In the genomic region with DNA sequence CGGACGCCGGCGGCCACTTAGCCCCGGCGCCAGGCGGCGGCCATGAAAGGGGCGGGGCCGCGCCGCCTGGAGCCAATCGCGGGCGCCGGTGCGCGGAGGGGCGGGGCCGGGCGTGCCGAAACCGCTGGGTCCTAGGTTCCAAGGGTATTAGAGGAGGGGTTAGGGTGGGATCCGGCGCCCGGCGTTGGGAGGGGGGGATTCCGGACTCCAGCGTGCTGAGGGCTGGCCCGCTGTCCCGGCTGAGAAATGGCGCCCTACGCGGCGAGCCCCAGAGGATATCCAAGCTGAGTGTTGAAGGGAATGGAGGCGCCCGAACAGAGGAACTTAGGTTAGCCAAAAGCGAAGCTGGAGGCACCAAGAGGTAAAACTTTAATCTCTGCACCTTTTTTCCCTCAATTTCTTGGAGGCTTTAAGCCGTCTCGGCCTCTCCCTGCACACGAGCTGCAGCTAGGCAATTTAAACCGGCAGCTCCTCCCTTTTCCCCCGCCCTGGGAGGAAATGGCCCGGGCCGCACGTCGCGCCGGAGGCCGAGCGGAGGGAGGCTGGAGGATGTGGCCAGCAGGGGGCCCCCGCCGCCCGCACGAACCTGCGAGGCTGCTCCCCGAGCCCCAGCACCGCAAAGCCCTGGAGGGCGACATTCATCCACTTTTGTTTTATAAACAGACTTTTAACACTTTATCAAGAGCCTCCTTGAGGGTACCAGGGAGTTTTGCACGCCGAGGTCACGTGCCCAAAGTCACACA, we compare ENCODE assay signal across 8 cellular contexts. TPM values are rescaled to one million over a fixed set of nuclear protein-coding genes. Genes with fewer than 3 reads are reported as not detected.
DNase-seq lines count a peak whose midpoint lies in the region; ATAC-seq and TF ChIP-seq lines count a peak whose summit lies in the region.

A gene with protein sequence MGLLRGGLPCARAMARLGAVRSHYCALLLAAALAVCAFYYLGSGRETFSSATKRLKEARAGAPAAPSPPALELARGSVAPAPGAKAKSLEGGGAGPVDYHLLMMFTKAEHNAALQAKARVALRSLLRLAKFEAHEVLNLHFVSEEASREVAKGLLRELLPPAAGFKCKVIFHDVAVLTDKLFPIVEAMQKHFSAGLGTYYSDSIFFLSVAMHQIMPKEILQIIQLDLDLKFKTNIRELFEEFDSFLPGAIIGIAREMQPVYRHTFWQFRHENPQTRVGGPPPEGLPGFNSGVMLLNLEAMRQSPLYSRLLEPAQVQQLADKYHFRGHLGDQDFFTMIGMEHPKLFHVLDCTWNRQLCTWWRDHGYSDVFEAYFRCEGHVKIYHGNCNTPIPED (minus strand): TSS at position 44 of the 743 bp plus-strand sequence. CDS start 101 bp downstream, outside the sequence.

- no peaks in the 10 kb centered on the region for H3K27me3 ChIP-seq in BE2C

- no peaks in the 10 kb centered on the region; the same call in 1 of the 2 replicates for H3K36me3 ChIP-seq in BE2C

- peaks cover 4% of the 10 kb centered on the region for H3K4me1 ChIP-seq in BE2C

- H3K4me3 ChIP-seq in BE2C (ENCODE audit: low read depth, low read length) (peak within 1 kb of the TSS; percentile 91), choroid plexus epithelial cell (ENCODE audit: low read depth, low read length) (peak within 1 kb of the TSS; percentile 79)

- ATAC-seq in HG03432 (IDR thresholded peaks at IDR 0.05; ENCODE audit: unreplicated experiment), result peak; percentile 89

- no peaks in the 10 kb centered on the region for H3K9me3 ChIP-seq in BE2C

- DNase-seq in BE2C, result peak; percentile 97
- DNase-seq in GM19238 (ENCODE audit: insufficient read length, low spot score), result peak; percentile 86
- DNase-seq in NCI-H446 treated with DMSO at 0.1 percent for 48 hours (lab: John Stamatoyannopoulos, UW), result peak; percentile 92
- DNase-seq in activated CD4-positive, alpha-beta T cell treated with anti-CD3 and anti-CD28 coated beads for 24 hours (ENCODE audit: low read depth in 2 of 2), result peak; percentile 86
- DNase-seq in choroid plexus epithelial cell (ENCODE audit: low read depth), result peak; percentile 91
- peak; percentile 87 for DNase-seq in kidney tubule cell (ENCODE audit: low spot score)
- DNase-seq in stimulated activated CD4-positive, alpha-beta T cell treated with anti-CD3 and anti-CD28 coated beads, Interleukin-1b, Interleukin-23, amount 100 ng/mL, for 1 hour (ENCODE audit: low read depth in 2 of 2), result peak; percentile 75 to 87

- TF ChIP-seq CTCF in BE2C (IDR thresholded peaks at IDR 0.05; ENCODE audit: low read depth, low read length), result peak; percentile 89
- peak; percentile 73 for TF ChIP-seq CTCF in choroid plexus epithelial cell (conservative IDR thresholded peaks at IDR 0.05; ENCODE audit: low read depth, low read length)

RNA-seq across cellular contexts. Expression of the gene that starts here (rescaled TPM):
- polyA plus RNA-seq in BE2C (2012; ENCODE audit: insufficient read depth, insufficient read length, low read depth), result 34.2 TPM

Comparison
In these comparisons a context has a peak if more than half of its experiments do, and no peak if none do; other contexts are left out.
1. Peak in every context shown above with its lines: DNase-seq, ATAC-seq and H3K4me3 ChIP-seq.